Comparison of ENCODE assay signal across 12 cellular contexts in genomic region chr5:39201160-39201794, GRCh38. TPM values are rescaled to one million over a fixed set of nuclear protein-coding genes. Genes with fewer than 3 reads are reported as not detected.
DNase-seq lines count a peak whose midpoint lies in the region; ATAC-seq and TF ChIP-seq lines count a peak whose summit lies in the region.
"Had no signal": no experiment of that assay in that cellular context is flagged by ENCODE, and none has a peak within 500 bp of the region (broad histone marks: within the 10 kb centered on the region; RNA-seq: fewer than 3 reads in every experiment).

No MANE protein-coding gene starts in this region.

- no peaks in the 10 kb centered on the region for H3K9me2 ChIP-seq in SK-N-SH

- H4K20me1 ChIP-seq in SK-N-SH (ENCODE audit: insufficient read depth), result no peaks in the 10 kb centered on the region
- no peaks in the 10 kb centered on the region for H4K20me1 ChIP-seq in smooth muscle cell (ENCODE audit: low read depth)

- H3K4me2 ChIP-seq in SK-N-SH (no peak overlapping the region), smooth muscle cell (no peak overlapping the region)

- H3K4me3 ChIP-seq in HEK293 (ENCODE audit: low read depth, low read length), result no peak overlapping the region
- no peak overlapping the region for H3K4me3 ChIP-seq in SK-N-SH (ENCODE audit: low read depth in 2 of 2, low read length in 1 of 2)
- no peak overlapping the region for H3K4me3 ChIP-seq in smooth muscle cell

- peak; percentile 33 for DNase-seq in CD1c-positive myeloid dendritic cell (ENCODE audit: extremely low spot score)
- DNase-seq in activated naive CD8-positive, alpha-beta T cell treated with anti-CD3 and anti-CD28 coated beads, Interleukin-2, amount 50 U/mL, for 24 hours, result no peak
- no peak for DNase-seq in natural killer cell treated with Interleukin-12 subunit alpha and Interleukin-12 subunit beta and Interleukin-15 and Interleukin-18, amount 100 ng/mL, for 72 hours (ENCODE audit: low spot score)
- no peak for DNase-seq in effector CD8-positive, alpha-beta T cell (lab: John Stamatoyannopoulos, UW)
- DNase-seq in type B pancreatic cell (ENCODE audit: extremely low spot score, unreplicated experiment), result no peak
- DNase-seq in SK-N-SH, result no peak
- no peak for DNase-seq in smooth muscle cell (lab: John Stamatoyannopoulos, UW; ENCODE audit: unreplicated experiment)
- DNase-seq: effector CD4-positive, alpha-beta T cell; GOT3; NCI-H2029 had no signal

- H3K4me1 ChIP-seq in HEK293 (ENCODE audit: control insufficient read depth, insufficient read depth, low read length), result no peaks in the 10 kb centered on the region
- no peaks in the 10 kb centered on the region for H3K4me1 ChIP-seq in SK-N-SH (ENCODE audit: control insufficient read depth in 1 of 2, insufficient read depth in 2 of 2, low read depth in 1 of 2, low read length in 1 of 2)
- no peaks in the 10 kb centered on the region for H3K4me1 ChIP-seq in smooth muscle cell (ENCODE audit: low read depth)

- H3K79me2 ChIP-seq in SK-N-SH (ENCODE audit: insufficient read depth) (no peaks in the 10 kb centered on the region), smooth muscle cell (ENCODE audit: low read depth) (no peaks in the 10 kb centered on the region)

- TF ChIP-seq RAD21 in SK-N-SH (IDR thresholded peaks at IDR 0.05; ENCODE audit: low read length), result no peak

- H3K27me3 ChIP-seq in SK-N-SH (ENCODE audit: insufficient read depth) (peaks cover 66% of the 10 kb centered on the region), smooth muscle cell (ENCODE audit: low read depth) (no peaks in the 10 kb centered on the region)

- peak overlapping the region; percentile 86 for H3K4me3 Mint-ChIP-seq in activated naive CD8-positive, alpha-beta T cell treated with anti-CD3 and anti-CD28 coated beads, Interleukin-2, amount 50 U/mL, for 24 hours
- peak overlapping the region; percentile 92 for H3K4me3 Mint-ChIP-seq in natural killer cell treated with Interleukin-12 subunit alpha and Interleukin-12 subunit beta and Interleukin-15 and Interleukin-18, amount 100 ng/mL, for 72 hours
- no peak overlapping the region for H3K4me3 Mint-ChIP-seq in type B pancreatic cell

- peak; percentile 16; the same call in 1 of the 2 replicates for TF ChIP-seq CTCF in HEK293 (tag by site-specific recombination; IDR thresholded peaks at IDR 0.05)
- no peak for TF ChIP-seq CTCF in type B pancreatic cell (conservative IDR thresholded peaks at IDR 0.05)
- no peak for TF ChIP-seq CTCF in SK-N-SH (IDR thresholded peaks at IDR 0.05)
- no peak for TF ChIP-seq CTCF in smooth muscle cell (IDR thresholded peaks at IDR 0.05; ENCODE audit: borderline replicate concordance, insufficient read depth, poor library complexity, severe bottlenecking)

- H3K9ac ChIP-seq in SK-N-SH (no peak overlapping the region), smooth muscle cell (ENCODE audit: low read depth) (no peak overlapping the region)

- ATAC-seq in activated naive CD8-positive, alpha-beta T cell treated with anti-CD3 and anti-CD28 coated beads, Interleukin-2, amount 50 U/mL, for 24 hours, result peak; percentile 72
- peak; percentile 55 to 68 for ATAC-seq in natural killer cell treated with Interleukin-12 subunit alpha and Interleukin-12 subunit beta and Interleukin-15 and Interleukin-18, amount 100 ng/mL, for 72 hours

- no peak for TF ChIP-seq EP300 in SK-N-SH (IDR thresholded peaks at IDR 0.05; ENCODE audit: borderline replicate concordance in 1 of 2, low read depth in 1 of 2, low read length in 1 of 2)

- H3K27ac Mint-ChIP-seq in activated naive CD8-positive, alpha-beta T cell treated with anti-CD3 and anti-CD28 coated beads, Interleukin-2, amount 50 U/mL, for 24 hours, result peak overlapping the region; percentile 93
- H3K27ac Mint-ChIP-seq in natural killer cell treated with Interleukin-12 subunit alpha and Interleukin-12 subunit beta and Interleukin-15 and Interleukin-18, amount 100 ng/mL, for 72 hours, result peak overlapping the region; percentile 98 to 99
- no peak overlapping the region for H3K27ac Mint-ChIP-seq in type B pancreatic cell

- H3K36me3 ChIP-seq in HEK293 (ENCODE audit: control insufficient read depth in 2 of 2, insufficient read depth in 1 of 2, low read length in 2 of 2) (no peaks in the 10 kb centered on the region), SK-N-SH (replicated peaks in 1 of 2; ENCODE audit: control insufficient read depth in 1 of 2, insufficient read depth in 2 of 2, low read length in 1 of 2) (no peaks in the 10 kb centered on the region), smooth muscle cell (ENCODE audit: low read depth) (no peaks in the 10 kb centered on the region)

- H3F3A ChIP-seq in SK-N-SH (replicated peaks; ENCODE audit: insufficient read depth), result no peaks in the 10 kb centered on the region
- H3F3A ChIP-seq in smooth muscle cell (ENCODE audit: low read depth), result no peaks in the 10 kb centered on the region

- H3K9me3 ChIP-seq in HEK293 (ENCODE audit: control insufficient read depth, insufficient read depth, low read depth, low read length) (no peaks in the 10 kb centered on the region), SK-N-SH (no peaks in the 10 kb centered on the region), smooth muscle cell (replicated peaks; ENCODE audit: low read depth) (no peaks in the 10 kb centered on the region)

- no peaks in the 10 kb centered on the region for H3K9me3 Mint-ChIP-seq in activated naive CD8-positive, alpha-beta T cell treated with anti-CD3 and anti-CD28 coated beads, Interleukin-2, amount 50 U/mL, for 24 hours
- H3K9me3 Mint-ChIP-seq in natural killer cell treated with Interleukin-12 subunit alpha and Interleukin-12 subunit beta and Interleukin-15 and Interleukin-18, amount 100 ng/mL, for 72 hours, result no peaks in the 10 kb centered on the region
- H3K9me3 Mint-ChIP-seq in type B pancreatic cell, result no peaks in the 10 kb centered on the region

- WGBS in SK-N-SH (ENCODE audit: low lambda C conversion rate), result 24% methylated on average over 1 of the region's 1 CpG
- 96% methylated on average over 1 of the region's 1 CpG for WGBS in smooth muscle cell (ENCODE audit: low lambda C conversion rate)

- no peak overlapping the region for H2AFZ ChIP-seq in SK-N-SH (ENCODE audit: low read depth)
- H2AFZ ChIP-seq in smooth muscle cell (ENCODE audit: low read depth), result no peak overlapping the region

- POLR2A ChIA-PET in HEK293 (lab: Yijun Ruan, JAX) (no interaction called here), SK-N-SH (lab: Yijun Ruan, JAX) (no interaction called here)

- no peaks in the 10 kb centered on the region for H3K36me3 Mint-ChIP-seq in activated naive CD8-positive, alpha-beta T cell treated with anti-CD3 and anti-CD28 coated beads, Interleukin-2, amount 50 U/mL, for 24 hours (ENCODE audit: low read depth)
- H3K36me3 Mint-ChIP-seq in natural killer cell treated with Interleukin-12 subunit alpha and Interleukin-12 subunit beta and Interleukin-15 and Interleukin-18, amount 100 ng/mL, for 72 hours, result peaks cover 5% of the 10 kb centered on the region
- H3K36me3 Mint-ChIP-seq in type B pancreatic cell, result no peaks in the 10 kb centered on the region

- H3K27ac ChIP-seq in HEK293 (ENCODE audit: extremely low read depth, low read depth, low read length) (no peak overlapping the region), SK-N-SH (ENCODE audit: low read depth in 2 of 2, low read length in 1 of 2) (no peak overlapping the region), smooth muscle cell (ENCODE audit: low read depth) (no peak overlapping the region)

- H3K4me1 Mint-ChIP-seq in activated naive CD8-positive, alpha-beta T cell treated with anti-CD3 and anti-CD28 coated beads, Interleukin-2, amount 50 U/mL, for 24 hours, result peaks cover 59% of the 10 kb centered on the region
- peaks cover 56 to 66% of the 10 kb centered on the region in 2 donors for H3K4me1 Mint-ChIP-seq in natural killer cell treated with Interleukin-12 subunit alpha and Interleukin-12 subunit beta and Interleukin-15 and Interleukin-18, amount 100 ng/mL, for 72 hours (ENCODE audit: low read depth in 2 of 2)
- H3K4me1 Mint-ChIP-seq in type B pancreatic cell (ENCODE audit: unreplicated experiment), result no peaks in the 10 kb centered on the region

- no peaks in the 10 kb centered on the region for H3K27me3 Mint-ChIP-seq in activated naive CD8-positive, alpha-beta T cell treated with anti-CD3 and anti-CD28 coated beads, Interleukin-2, amount 50 U/mL, for 24 hours
- no peaks in the 10 kb centered on the region for H3K27me3 Mint-ChIP-seq in natural killer cell treated with Interleukin-12 subunit alpha and Interleukin-12 subunit beta and Interleukin-15 and Interleukin-18, amount 100 ng/mL, for 72 hours
- peaks cover 6% of the 10 kb centered on the region for H3K27me3 Mint-ChIP-seq in type B pancreatic cell

- CTCF ChIA-PET in HEK293 (lab: Yijun Ruan, JAX), result interaction anchor here (0.7 to 3.5 kb wide), 3 partner anchors 16 to 556 kb away, joined by 3 to 17 read pairs (median 4); no protein-coding TSS in a partner anchor
- CTCF ChIA-PET in SK-N-SH (lab: Yijun Ruan, JAX), result interaction anchor here (1.9 kb wide), 1 partner anchor 16 kb away, joined by 8 read pairs; no protein-coding TSS in a partner anchor

TF ChIP-seq in HEK293, 187 proteins besides CTCF, POLR2A, EP300 and RAD21 (continues in another document):
- TF ChIP-seq ZNF843 (tag by site-specific recombination; IDR thresholded peaks at IDR 0.05) (no peak), MZF1 (tag by site-specific recombination; IDR thresholded peaks at IDR 0.05; ENCODE audit: borderline replicate concordance) (no peak), ZNF24 (tag by site-specific recombination; IDR thresholded peaks at IDR 0.05) (no peak)

TF ChIP-seq in SK-N-SH, 30 proteins besides CTCF, POLR2A, EP300 and RAD21:
- TF ChIP-seq TAF1 (IDR thresholded peaks at IDR 0.05; ENCODE audit: borderline replicate concordance, low read depth, low read length) (no peak), PBX3 (IDR thresholded peaks at IDR 0.05) (no peak), TCF12 (IDR thresholded peaks at IDR 0.05) (no peak), RCOR1 (IDR thresholded peaks at IDR 0.05; ENCODE audit: low read length) (no peak)

RNA-seq across cellular contexts. Expression of gene FYB1, which starts 18.1 kb away (rescaled TPM):
- total RNA-seq in natural killer cell treated with Interleukin-12 subunit alpha and Interleukin-12 subunit beta and Interleukin-15 and Interleukin-18, amount 100 ng/mL, for 72 hours, result 10 to 100 TPM; 71.9 to 72.8 TPM
- total RNA-seq in type B pancreatic cell (ENCODE audit: low replicate concordance) (0.24 and 0.33 TPM in 2 replicates), smooth muscle cell (0.22 TPM in 1 of 2 replicates, not detected in the other)
- polyA plus RNA-seq in SK-N-SH (2012; rRNA removed) (not detected in 2 replicates), smooth muscle cell (0.06 and 0.07 TPM in 2 replicates)
- not detected in 2 replicates for polyA plus RNA-seq in SK-N-SH (2012; cell fraction: cytosol; rRNA removed)
- not detected in 2 replicates for polyA plus RNA-seq in SK-N-SH (2012; cell fraction: nucleus; rRNA removed)
- total RNA-seq: lung microvascular endothelial cell had no signal

Comparison
In these comparisons a context has a peak if more than half of its experiments do, and no peak if none do; other contexts are left out.
1. RNA of gene FYB1, which starts 18.1 kb away (total RNA-seq): 71.9 to 72.8 TPM in natural killer cell treated with Interleukin-12 subunit alpha and Interleukin-12 subunit beta and Interleukin-15 and Interleukin-18, amount 100 ng/mL, for 72 hours; 0.24 to 0.33 TPM in type B pancreatic cell and 0.22 TPM in smooth muscle cell; every median in the first group is over 10 times any median in the second.